ENCODE assay signal across 8 cellular contexts in genomic region chr16:66934138-66934838, GRCh38. TPM values are rescaled to one million over a fixed set of nuclear protein-coding genes. Genes with fewer than 3 reads are reported as not detected.
A peak's percentile ranks its signal among the peaks of the same experiment; 100 is the strongest.
DNase-seq lines count a peak whose midpoint lies in the region; ATAC-seq and TF ChIP-seq lines count a peak whose summit lies in the region.

TSS of gene CIAO2B (minus strand) at chr16:66934402. CDS start at chr16:66934364, 38 bp downstream.

- 0% methylated on average over 68 to 76 of the region's 76 CpGs for WGBS in adipose tissue, 3 donors
- WGBS in transverse colon (ENCODE audit: low coverage in 1 of 2), 2 donors, result 0% methylated on average over 63 of the region's 76 CpGs; no CpG with 5 or more reads in 1 of the 2 donors

- H3K27ac ChIP-seq in adipose tissue (ENCODE audit: low read depth, low read length) (peak within 1 kb of the TSS; percentile 86), transverse colon (peak within 1 kb of the TSS; percentile 93 to 97 (median 96))

- H3K9me3 ChIP-seq in transverse colon, result no peaks in the 10 kb centered on the region

- H3K4me1 ChIP-seq in transverse colon, result peaks cover 17 to 52% (median 43%) of the 10 kb centered on the region in 4 donors

- H3K4me3 ChIP-seq in GM12864 (ENCODE audit: low read depth, low read length) (peak within 1 kb of the TSS; percentile 97), transverse colon (peak within 1 kb of the TSS; percentile 84 to 99 (median 91))

- peak; percentile 80 for ATAC-seq in HG02588 (IDR thresholded peaks at IDR 0.05; ENCODE audit: unreplicated experiment)

- peak; percentile 95 for TF ChIP-seq POLR2A in transverse colon (IDR thresholded peaks at IDR 0.05)

- H3K27me3 ChIP-seq in transverse colon, result no peaks in the 10 kb centered on the region

- H3K36me3 ChIP-seq in transverse colon, result no peaks in the 10 kb centered on the region

- TF ChIP-seq CTCF in GM12864 (IDR thresholded peaks at IDR 0.05; ENCODE audit: low read depth, low read length, missing control alignments) (no peak), transverse colon (IDR thresholded peaks at IDR 0.05) (no peak)

- in situ Hi-C loops in transverse colon (cut with MboI; ENCODE audit: low pct_ligation_motif_present in 1 of 4, low pct_unique_long_range_greater_than_20kb in 1 of 4, low sequenced_read_pairs in 3 of 4), result no loop called here

- DNase-seq in GM12864 (ENCODE audit: low read depth), result peak; percentile 57
- DNase-seq in NCI-H1092 (lab: John Stamatoyannopoulos, UW), result peak; percentile 80
- peak; percentile 73 to 90 (median 83) for DNase-seq in T-helper 1 cell
- peak; percentile 95 for DNase-seq in cardiac septum (ENCODE audit: low spot score)
- DNase-seq in posterior cingulate gyrus, result peak; percentile 76 to 98 (median 88)
- peak; percentile 93 for DNase-seq in transverse colon

- intact Hi-C loops in cardiac septum (cut with DNase I) (no loop called here), posterior cingulate gyrus (cut with DNase I) (loop anchor here (5.0 kb wide), 1 partner anchor 37 kb away; no protein-coding TSS in a partner anchor), transverse colon (cut with DNase I; ENCODE audit: low total_unique reads) (no loop called here)

- TF ChIP-seq EP300 in transverse colon (IDR thresholded peaks at IDR 0.05; ENCODE audit: low read depth), result no peak

RNA-seq across cellular contexts. Expression of gene CIAO2B, which starts in this region (rescaled TPM):
- polyA plus RNA-seq in adipose tissue, result 100 to 1,000 TPM in 2 of 3 donors, 10 to 100 TPM in 1; 82.5 to 160 (median 157) TPM
- total RNA-seq in cardiac septum (118 TPM), transverse colon (10 to 100 TPM; 15.3 to 93.8 (median 51.6) TPM)

Comparison
In these comparisons a context has a peak if more than half of its experiments do, and no peak if none do; other contexts are left out.
1. Peak in every context shown above with its lines: DNase-seq, ATAC-seq, H3K4me3 ChIP-seq and H3K27ac ChIP-seq.